Comparison of ENCODE assay signal across 1 cellular context in the genomic region with DNA sequence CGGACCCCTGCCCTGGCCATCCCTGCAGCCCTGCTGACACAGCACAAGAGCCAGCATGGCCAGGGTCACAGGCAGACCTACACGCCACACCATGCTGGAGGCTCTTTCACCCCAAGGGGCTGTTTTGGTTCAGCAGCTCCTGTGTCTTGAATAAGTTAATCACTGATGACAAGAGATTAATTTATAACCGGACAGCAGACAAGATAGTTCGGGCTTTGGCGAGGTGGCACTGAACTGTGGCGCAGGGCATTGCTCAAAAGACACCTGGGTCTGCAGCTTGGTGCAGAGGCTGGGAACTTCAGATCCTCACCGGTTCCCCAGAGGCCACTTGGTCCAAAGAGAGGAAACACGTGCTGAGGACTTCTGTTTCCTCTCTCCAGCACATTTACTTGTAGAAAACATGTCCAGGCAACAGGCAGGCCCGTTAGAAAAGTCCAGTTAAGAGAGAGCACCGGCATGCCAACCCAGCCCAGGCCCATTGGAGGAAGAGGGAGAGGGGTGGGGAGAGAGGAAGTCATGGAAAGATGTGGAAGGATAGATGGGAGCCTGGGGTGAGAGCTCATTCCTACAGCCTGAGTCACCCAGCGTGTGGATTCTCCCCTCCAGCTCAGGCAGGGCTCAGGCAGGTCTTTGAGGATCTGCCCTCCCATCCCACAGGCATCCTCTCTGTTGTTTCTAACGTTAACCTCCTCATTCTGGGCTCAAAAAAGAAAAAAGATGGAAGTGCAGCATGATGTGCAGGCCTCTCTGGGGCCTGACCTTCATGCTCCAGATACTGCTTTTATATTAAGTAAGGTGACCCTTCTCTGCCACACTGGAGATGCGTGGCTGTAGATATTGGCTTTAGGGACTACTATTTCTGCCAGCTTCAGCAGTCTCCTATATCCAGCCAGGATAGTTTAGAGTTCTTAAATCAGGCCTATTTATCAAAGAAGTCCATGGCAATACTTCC.
A peak's percentile ranks its signal among the peaks of the same experiment; 100 is the strongest.
TF ChIP-seq lines count a peak whose summit lies in the region.

No MANE protein-coding gene starts in this region.

TF ChIP-seq in HepG2, 621 proteins besides CTCF, POLR2A, EP300 and RAD21 (continued from another document and continues in another):
- TF ChIP-seq, protein P1, sequence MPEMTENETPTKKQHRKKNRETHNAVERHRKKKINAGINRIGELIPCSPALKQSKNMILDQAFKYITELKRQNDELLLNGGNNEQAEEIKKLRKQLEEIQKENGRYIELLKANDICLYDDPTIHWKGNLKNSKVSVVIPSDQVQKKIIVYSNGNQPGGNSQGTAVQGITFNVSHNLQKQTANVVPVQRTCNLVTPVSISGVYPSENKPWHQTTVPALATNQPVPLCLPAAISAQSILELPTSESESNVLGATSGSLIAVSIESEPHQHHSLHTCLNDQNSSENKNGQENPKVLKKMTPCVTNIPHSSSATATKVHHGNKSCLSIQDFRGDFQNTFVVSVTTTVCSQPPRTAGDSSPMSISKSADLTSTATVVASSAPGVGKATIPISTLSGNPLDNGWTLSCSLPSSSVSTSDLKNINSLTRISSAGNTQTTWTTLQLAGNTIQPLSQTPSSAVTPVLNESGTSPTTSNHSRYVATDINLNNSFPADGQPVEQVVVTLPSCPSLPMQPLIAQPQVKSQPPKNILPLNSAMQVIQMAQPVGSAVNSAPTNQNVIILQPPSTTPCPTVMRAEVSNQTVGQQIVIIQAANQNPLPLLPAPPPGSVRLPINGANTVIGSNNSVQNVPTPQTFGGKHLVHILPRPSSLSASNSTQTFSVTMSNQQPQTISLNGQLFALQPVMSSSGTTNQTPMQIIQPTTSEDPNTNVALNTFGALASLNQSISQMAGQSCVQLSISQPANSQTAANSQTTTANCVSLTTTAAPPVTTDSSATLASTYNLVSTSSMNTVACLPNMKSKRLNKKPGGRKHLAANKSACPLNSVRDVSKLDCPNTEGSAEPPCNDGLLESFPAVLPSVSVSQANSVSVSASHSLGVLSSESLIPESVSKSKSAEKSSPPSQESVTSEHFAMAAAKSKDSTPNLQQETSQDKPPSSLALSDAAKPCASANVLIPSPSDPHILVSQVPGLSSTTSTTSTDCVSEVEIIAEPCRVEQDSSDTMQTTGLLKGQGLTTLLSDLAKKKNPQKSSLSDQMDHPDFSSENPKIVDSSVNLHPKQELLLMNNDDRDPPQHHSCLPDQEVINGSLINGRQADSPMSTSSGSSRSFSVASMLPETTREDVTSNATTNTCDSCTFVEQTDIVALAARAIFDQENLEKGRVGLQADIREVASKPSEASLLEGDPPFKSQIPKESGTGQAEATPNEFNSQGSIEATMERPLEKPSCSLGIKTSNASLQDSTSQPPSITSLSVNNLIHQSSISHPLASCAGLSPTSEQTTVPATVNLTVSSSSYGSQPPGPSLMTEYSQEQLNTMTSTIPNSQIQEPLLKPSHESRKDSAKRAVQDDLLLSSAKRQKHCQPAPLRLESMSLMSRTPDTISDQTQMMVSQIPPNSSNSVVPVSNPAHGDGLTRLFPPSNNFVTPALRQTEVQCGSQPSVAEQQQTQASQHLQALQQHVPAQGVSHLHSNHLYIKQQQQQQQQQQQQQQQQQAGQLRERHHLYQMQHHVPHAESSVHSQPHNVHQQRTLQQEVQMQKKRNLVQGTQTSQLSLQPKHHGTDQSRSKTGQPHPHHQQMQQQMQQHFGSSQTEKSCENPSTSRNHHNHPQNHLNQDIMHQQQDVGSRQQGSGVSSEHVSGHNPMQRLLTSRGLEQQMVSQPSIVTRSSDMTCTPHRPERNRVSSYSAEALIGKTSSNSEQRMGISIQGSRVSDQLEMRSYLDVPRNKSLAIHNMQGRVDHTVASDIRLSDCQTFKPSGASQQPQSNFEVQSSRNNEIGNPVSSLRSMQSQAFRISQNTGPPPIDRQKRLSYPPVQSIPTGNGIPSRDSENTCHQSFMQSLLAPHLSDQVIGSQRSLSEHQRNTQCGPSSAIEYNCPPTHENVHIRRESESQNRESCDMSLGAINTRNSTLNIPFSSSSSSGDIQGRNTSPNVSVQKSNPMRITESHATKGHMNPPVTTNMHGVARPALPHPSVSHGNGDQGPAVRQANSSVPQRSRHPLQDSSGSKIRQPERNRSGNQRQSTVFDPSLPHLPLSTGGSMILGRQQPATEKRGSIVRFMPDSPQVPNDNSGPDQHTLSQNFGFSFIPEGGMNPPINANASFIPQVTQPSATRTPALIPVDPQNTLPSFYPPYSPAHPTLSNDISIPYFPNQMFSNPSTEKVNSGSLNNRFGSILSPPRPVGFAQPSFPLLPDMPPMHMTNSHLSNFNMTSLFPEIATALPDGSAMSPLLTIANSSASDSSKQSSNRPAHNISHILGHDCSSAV (CRISPR knock-in tag; IDR thresholded peaks at IDR 0.05; ENCODE audit: borderline replicate concordance): no peak
- TF ChIP-seq GABPA (IDR thresholded peaks at IDR 0.05; ENCODE audit: low read depth, low read length) (no peak), GABPA (CRISPR knock-in tag; IDR thresholded peaks at IDR 0.05; ENCODE audit: low read depth) (no peak), KLF16 (CRISPR knock-in tag; IDR thresholded peaks at IDR 0.05) (no peak), MATR3 (CRISPR knock-in tag; IDR thresholded peaks at IDR 0.05) (no peak), ZKSCAN5 (CRISPR knock-in tag; IDR thresholded peaks at IDR 0.05) (no peak), ZNF891 (CRISPR knock-in tag; IDR thresholded peaks at IDR 0.05) (no peak), ZZZ3 (CRISPR knock-in tag; IDR thresholded peaks at IDR 0.05; ENCODE audit: borderline replicate concordance) (no peak), SIX1 (CRISPR knock-in tag; IDR thresholded peaks at IDR 0.05; ENCODE audit: borderline replicate concordance) (no peak), ZNF317 (CRISPR knock-in tag; IDR thresholded peaks at IDR 0.05) (no peak), ZNF747 (CRISPR knock-in tag; IDR thresholded peaks at IDR 0.05; ENCODE audit: borderline replicate concordance) (no peak), FOSL1 (CRISPR knock-in tag; IDR thresholded peaks at IDR 0.05; ENCODE audit: borderline replicate concordance) (0 out of 2 replicates have a peak, but pooled peaks have one; percentile 25), NR3C1 (CRISPR knock-in tag; IDR thresholded peaks at IDR 0.05) (no peak), MTA3 (CRISPR knock-in tag; IDR thresholded peaks at IDR 0.05) (no peak), SAP130 (CRISPR knock-in tag; IDR thresholded peaks at IDR 0.05; ENCODE audit: low read depth) (peak; percentile 30; the same call in 1 of the 2 replicates), ZNF225 (CRISPR knock-in tag; IDR thresholded peaks at IDR 0.05) (no peak), TGIF2 (CRISPR knock-in tag; IDR thresholded peaks at IDR 0.05) (no peak), ZNF343 (CRISPR knock-in tag; IDR thresholded peaks at IDR 0.05) (no peak), ZNF768 (CRISPR knock-in tag; IDR thresholded peaks at IDR 0.05) (0 out of 2 replicates have a peak, but pooled peaks have one; percentile 29), ZNF619 (CRISPR knock-in tag; IDR thresholded peaks at IDR 0.05) (no peak), ZC3H13 (CRISPR knock-in tag; IDR thresholded peaks at IDR 0.05) (no peak), MED13 (CRISPR knock-in tag; IDR thresholded peaks at IDR 0.05) (no peak), ZNF350 (CRISPR knock-in tag; IDR thresholded peaks at IDR 0.05; ENCODE audit: borderline replicate concordance, low read depth) (no peak), ZNF326 (CRISPR knock-in tag; IDR thresholded peaks at IDR 0.05; ENCODE audit: borderline replicate concordance) (no peak), ZNF124 (CRISPR knock-in tag; IDR thresholded peaks at IDR 0.05) (no peak), POLR2G (IDR thresholded peaks at IDR 0.05; ENCODE audit: low read depth, low read length) (no peak), ZNF329 (CRISPR knock-in tag; IDR thresholded peaks at IDR 0.05; ENCODE audit: low read depth) (no peak), TEAD3 (CRISPR knock-in tag; optimal IDR thresholded peaks at IDR 0.05; ENCODE audit: borderline replicate concordance) (peak; percentile 89), HNRNPUL1 (IDR thresholded peaks at IDR 0.05; ENCODE audit: low read depth, low read length) (no peak), KLF15 (CRISPR knock-in tag; IDR thresholded peaks at IDR 0.05; ENCODE audit: borderline replicate concordance) (no peak), ZNF468 (CRISPR knock-in tag; IDR thresholded peaks at IDR 0.05) (no peak), U2AF1 (optimal IDR thresholded peaks at IDR 0.05; ENCODE audit: low read depth, low read length) (no peak), ZNF251 (CRISPR knock-in tag; IDR thresholded peaks at IDR 0.05) (no peak)
- TF ChIP-seq, protein P2, sequence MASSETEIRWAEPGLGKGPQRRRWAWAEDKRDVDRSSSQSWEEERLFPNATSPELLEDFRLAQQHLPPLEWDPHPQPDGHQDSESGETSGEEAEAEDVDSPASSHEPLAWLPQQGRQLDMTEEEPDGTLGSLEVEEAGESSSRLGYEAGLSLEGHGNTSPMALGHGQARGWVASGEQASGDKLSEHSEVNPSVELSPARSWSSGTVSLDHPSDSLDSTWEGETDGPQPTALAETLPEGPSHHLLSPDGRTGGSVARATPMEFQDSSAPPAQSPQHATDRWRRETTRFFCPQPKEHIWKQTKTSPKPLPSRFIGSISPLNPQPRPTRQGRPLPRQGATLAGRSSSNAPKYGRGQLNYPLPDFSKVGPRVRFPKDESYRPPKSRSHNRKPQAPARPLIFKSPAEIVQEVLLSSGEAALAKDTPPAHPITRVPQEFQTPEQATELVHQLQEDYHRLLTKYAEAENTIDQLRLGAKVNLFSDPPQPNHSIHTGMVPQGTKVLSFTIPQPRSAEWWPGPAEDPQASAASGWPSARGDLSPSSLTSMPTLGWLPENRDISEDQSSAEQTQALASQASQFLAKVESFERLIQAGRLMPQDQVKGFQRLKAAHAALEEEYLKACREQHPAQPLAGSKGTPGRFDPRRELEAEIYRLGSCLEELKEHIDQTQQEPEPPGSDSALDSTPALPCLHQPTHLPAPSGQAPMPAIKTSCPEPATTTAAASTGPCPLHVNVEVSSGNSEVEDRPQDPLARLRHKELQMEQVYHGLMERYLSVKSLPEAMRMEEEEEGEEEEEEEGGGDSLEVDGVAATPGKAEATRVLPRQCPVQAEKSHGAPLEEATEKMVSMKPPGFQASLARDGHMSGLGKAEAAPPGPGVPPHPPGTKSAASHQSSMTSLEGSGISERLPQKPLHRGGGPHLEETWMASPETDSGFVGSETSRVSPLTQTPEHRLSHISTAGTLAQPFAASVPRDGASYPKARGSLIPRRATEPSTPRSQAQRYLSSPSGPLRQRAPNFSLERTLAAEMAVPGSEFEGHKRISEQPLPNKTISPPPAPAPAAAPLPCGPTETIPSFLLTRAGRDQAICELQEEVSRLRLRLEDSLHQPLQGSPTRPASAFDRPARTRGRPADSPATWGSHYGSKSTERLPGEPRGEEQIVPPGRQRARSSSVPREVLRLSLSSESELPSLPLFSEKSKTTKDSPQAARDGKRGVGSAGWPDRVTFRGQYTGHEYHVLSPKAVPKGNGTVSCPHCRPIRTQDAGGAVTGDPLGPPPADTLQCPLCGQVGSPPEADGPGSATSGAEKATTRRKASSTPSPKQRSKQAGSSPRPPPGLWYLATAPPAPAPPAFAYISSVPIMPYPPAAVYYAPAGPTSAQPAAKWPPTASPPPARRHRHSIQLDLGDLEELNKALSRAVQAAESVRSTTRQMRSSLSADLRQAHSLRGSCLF (CRISPR knock-in tag; IDR thresholded peaks at IDR 0.05; ENCODE audit: borderline replicate concordance): no peak
- TF ChIP-seq, protein P3, sequence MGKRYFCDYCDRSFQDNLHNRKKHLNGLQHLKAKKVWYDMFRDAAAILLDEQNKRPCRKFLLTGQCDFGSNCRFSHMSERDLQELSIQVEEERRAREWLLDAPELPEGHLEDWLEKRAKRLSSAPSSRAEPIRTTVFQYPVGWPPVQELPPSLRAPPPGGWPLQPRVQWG (CRISPR knock-in tag; IDR thresholded peaks at IDR 0.05; ENCODE audit: borderline replicate concordance, low read depth): no peak
- TF ChIP-seq, protein P4, sequence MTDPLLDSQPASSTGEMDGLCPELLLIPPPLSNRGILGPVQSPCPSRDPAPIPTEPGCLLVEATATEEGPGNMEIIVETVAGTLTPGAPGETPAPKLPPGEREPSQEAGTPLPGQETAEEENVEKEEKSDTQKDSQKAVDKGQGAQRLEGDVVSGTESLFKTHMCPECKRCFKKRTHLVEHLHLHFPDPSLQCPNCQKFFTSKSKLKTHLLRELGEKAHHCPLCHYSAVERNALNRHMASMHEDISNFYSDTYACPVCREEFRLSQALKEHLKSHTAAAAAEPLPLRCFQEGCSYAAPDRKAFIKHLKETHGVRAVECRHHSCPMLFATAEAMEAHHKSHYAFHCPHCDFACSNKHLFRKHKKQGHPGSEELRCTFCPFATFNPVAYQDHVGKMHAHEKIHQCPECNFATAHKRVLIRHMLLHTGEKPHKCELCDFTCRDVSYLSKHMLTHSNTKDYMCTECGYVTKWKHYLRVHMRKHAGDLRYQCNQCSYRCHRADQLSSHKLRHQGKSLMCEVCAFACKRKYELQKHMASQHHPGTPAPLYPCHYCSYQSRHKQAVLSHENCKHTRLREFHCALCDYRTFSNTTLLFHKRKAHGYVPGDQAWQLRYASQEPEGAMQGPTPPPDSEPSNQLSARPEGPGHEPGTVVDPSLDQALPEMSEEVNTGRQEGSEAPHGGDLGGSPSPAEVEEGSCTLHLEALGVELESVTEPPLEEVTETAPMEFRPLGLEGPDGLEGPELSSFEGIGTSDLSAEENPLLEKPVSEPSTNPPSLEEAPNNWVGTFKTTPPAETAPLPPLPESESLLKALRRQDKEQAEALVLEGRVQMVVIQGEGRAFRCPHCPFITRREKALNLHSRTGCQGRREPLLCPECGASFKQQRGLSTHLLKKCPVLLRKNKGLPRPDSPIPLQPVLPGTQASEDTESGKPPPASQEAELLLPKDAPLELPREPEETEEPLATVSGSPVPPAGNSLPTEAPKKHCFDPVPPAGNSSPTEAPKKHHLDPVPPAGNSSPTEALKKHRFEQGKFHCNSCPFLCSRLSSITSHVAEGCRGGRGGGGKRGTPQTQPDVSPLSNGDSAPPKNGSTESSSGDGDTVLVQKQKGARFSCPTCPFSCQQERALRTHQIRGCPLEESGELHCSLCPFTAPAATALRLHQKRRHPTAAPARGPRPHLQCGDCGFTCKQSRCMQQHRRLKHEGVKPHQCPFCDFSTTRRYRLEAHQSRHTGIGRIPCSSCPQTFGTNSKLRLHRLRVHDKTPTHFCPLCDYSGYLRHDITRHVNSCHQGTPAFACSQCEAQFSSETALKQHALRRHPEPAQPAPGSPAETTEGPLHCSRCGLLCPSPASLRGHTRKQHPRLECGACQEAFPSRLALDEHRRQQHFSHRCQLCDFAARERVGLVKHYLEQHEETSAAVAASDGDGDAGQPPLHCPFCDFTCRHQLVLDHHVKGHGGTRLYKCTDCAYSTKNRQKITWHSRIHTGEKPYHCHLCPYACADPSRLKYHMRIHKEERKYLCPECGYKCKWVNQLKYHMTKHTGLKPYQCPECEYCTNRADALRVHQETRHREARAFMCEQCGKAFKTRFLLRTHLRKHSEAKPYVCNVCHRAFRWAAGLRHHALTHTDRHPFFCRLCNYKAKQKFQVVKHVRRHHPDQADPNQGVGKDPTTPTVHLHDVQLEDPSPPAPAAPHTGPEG (CRISPR knock-in tag; IDR thresholded peaks at IDR 0.05): no peak
- TF ChIP-seq, protein P5, sequence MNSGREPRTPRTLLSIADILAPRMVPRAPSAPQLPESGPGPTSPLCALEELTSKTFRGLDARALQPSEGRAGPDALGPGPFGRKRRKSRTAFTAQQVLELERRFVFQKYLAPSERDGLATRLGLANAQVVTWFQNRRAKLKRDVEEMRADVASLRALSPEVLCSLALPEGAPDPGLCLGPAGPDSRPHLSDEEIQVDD (CRISPR knock-in tag; IDR thresholded peaks at IDR 0.05; ENCODE audit: borderline replicate concordance): no peak
- TF ChIP-seq, protein P6, sequence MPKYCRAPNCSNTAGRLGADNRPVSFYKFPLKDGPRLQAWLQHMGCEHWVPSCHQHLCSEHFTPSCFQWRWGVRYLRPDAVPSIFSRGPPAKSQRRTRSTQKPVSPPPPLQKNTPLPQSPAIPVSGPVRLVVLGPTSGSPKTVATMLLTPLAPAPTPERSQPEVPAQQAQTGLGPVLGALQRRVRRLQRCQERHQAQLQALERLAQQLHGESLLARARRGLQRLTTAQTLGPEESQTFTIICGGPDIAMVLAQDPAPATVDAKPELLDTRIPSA (CRISPR knock-in tag; IDR thresholded peaks at IDR 0.05; ENCODE audit: borderline replicate concordance): no peak
